8 cellular contexts compared by ENCODE assay signal in the genomic region with DNA sequence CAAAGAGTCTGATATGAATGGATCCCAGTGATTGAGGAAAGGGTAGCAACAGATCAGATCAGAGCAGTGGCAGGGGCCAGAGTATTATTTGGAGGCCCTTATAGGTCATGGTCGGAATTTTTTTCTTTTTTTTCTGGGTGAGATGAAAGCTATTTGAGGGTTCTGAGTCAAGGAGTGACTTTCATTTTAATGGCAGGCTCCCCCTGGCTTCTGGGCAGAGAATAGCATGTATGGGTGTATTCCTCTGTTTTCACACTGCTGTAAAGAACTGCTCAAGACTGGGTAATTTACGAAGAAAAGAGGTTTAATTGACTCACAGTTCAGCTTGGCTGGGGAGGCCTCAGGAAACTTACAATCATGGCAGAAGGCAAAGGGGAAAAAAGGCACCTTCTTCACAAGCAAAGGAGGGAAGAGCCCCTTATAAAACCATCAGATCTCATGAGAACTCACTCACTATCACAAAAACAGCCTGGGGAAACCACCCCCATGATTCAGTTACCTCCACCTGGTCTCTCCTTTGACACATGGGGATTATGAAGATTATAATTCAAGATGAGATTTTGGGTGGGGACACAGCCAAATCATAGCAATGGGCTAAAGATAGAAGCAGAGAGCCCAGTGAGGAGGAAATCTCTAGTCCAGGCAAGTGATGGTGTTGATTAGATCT. TPM values are rescaled to one million over a fixed set of nuclear protein-coding genes. Genes with fewer than 3 reads are reported as not detected.
A peak's percentile ranks its signal among the peaks of the same experiment; 100 is the strongest.
DNase-seq lines count a peak whose midpoint lies in the region; ATAC-seq and TF ChIP-seq lines count a peak whose summit lies in the region.

No MANE protein-coding gene starts in this region.

- DNase-seq in DMS53 (lab: John Stamatoyannopoulos, UW): peak; percentile 64
- DNase-seq in DMS53 treated with DMSO at 0.1 percent for 48 hours (lab: John Stamatoyannopoulos, UW; ENCODE audit: unreplicated experiment): no peak
- DNase-seq in NCI-H69 (lab: John Stamatoyannopoulos, UW): peak; percentile 21
- peak; percentile 69 for DNase-seq in activated naive CD4-positive, alpha-beta T cell treated with anti-CD3 and anti-CD28 coated beads, Interleukin-2, amount 10 ng/mL, durations not matched to agents 7 days and 5 days
- no peak for DNase-seq in kidney epithelial cell (ENCODE audit: low read depth)
- no peak for DNase-seq in thoracic aorta (ENCODE audit: low spot score)
- DNase-seq in cerebellar nuclear complex (lab: John Stamatoyannopoulos, UW): no peak

- H3K27me3 ChIP-seq in kidney epithelial cell (ENCODE audit: control insufficient read depth, insufficient read depth, low read length) (no peaks in the 10 kb centered on the region), thoracic aorta (replicated peaks; ENCODE audit: insufficient read depth) (no peaks in the 10 kb centered on the region)

- H3K4me1 ChIP-seq in thoracic aorta (ENCODE audit: control insufficient read depth in 1 of 2, low read depth in 2 of 2): no peaks in the 10 kb centered on the region

- H3K36me3 ChIP-seq in kidney epithelial cell (ENCODE audit: control insufficient read depth, insufficient read depth, low read length) (no peaks in the 10 kb centered on the region), thoracic aorta (no peaks in the 10 kb centered on the region)

- H3K27me3 Mint-ChIP-seq in activated naive CD4-positive, alpha-beta T cell treated with anti-CD3 and anti-CD28 coated beads, Interleukin-2, amount 10 ng/mL, durations not matched to agents 7 days and 5 days: no peaks in the 10 kb centered on the region

- H3K9me3 Mint-ChIP-seq in activated naive CD4-positive, alpha-beta T cell treated with anti-CD3 and anti-CD28 coated beads, Interleukin-2, amount 10 ng/mL, durations not matched to agents 7 days and 5 days: no peaks in the 10 kb centered on the region

- H3K36me3 Mint-ChIP-seq in activated naive CD4-positive, alpha-beta T cell treated with anti-CD3 and anti-CD28 coated beads, Interleukin-2, amount 10 ng/mL, durations not matched to agents 7 days and 5 days: peaks cover 39% of the 10 kb centered on the region

- H3K4me3 ChIP-seq in kidney epithelial cell (ENCODE audit: low read depth, low read length) (no peak overlapping the region), thoracic aorta (no peak overlapping the region)

- CTCF ChIA-PET in activated naive CD4-positive, alpha-beta T cell treated with anti-CD3 and anti-CD28 coated beads, Interleukin-2, amount 10 ng/mL, durations not matched to agents 7 days and 5 days (lab: Charles Lee): interaction anchor here (0.6 to 1.6 kb wide), 8 partner anchors 10 to 276 kb away, joined by 3 to 10 read pairs (median 3); no protein-coding TSS in a partner anchor

- peak overlapping the region; percentile 59 for H3K27ac Mint-ChIP-seq in activated naive CD4-positive, alpha-beta T cell treated with anti-CD3 and anti-CD28 coated beads, Interleukin-2, amount 10 ng/mL, durations not matched to agents 7 days and 5 days

- H3K27ac ChIP-seq in thoracic aorta: no peak overlapping the region

- TF ChIP-seq CTCF in kidney epithelial cell (IDR thresholded peaks at IDR 0.05; ENCODE audit: insufficient read depth, low read length, poor library complexity, severe bottlenecking): peak; percentile 61
- TF ChIP-seq CTCF in thoracic aorta (IDR thresholded peaks at IDR 0.05): peak; percentile 30

- ATAC-seq in thoracic aorta (ENCODE audit: insufficient number of reproducible peaks, low FRiP score, low read depth) (no peak), GM18909 (IDR thresholded peaks at IDR 0.05; ENCODE audit: poor library complexity, unreplicated experiment) (no peak)

- H3K4me3 Mint-ChIP-seq in activated naive CD4-positive, alpha-beta T cell treated with anti-CD3 and anti-CD28 coated beads, Interleukin-2, amount 10 ng/mL, durations not matched to agents 7 days and 5 days: no peak overlapping the region

- peaks cover 58% of the 10 kb centered on the region for H3K4me1 Mint-ChIP-seq in activated naive CD4-positive, alpha-beta T cell treated with anti-CD3 and anti-CD28 coated beads, Interleukin-2, amount 10 ng/mL, durations not matched to agents 7 days and 5 days

- peaks cover 1% of the 10 kb centered on the region for H3K9me3 ChIP-seq in thoracic aorta

RNA-seq across cellular contexts. Expression of a gene that starts 3.0 kb away (rescaled TPM):
- total RNA-seq in kidney epithelial cell (0.17 and 0.75 TPM in 2 replicates), thoracic aorta (1 to 10 TPM; 2.4 to 2.8 TPM)

RNA-seq across cellular contexts. Expression of a gene that starts 7.2 kb away (rescaled TPM):
- total RNA-seq in kidney epithelial cell (0.07 TPM in 1 of 2 replicates, not detected in the other), thoracic aorta (10 to 100 TPM; 29.8 to 33.0 TPM)

RNA-seq across cellular contexts. Expression of a gene that starts 34.2 kb away (rescaled TPM):
- total RNA-seq in kidney epithelial cell: 49.7 and 52.6 TPM in 2 replicates
- total RNA-seq in thoracic aorta: 10 to 100 TPM; 26.4 to 41.3 TPM

RNA-seq across cellular contexts. Expression of a gene that starts 35.7 kb away (rescaled TPM):
- total RNA-seq in kidney epithelial cell (0.58 TPM in 1 of 2 replicates, not detected in the other), thoracic aorta (under 1 TPM in 1 of 2 donors, not detected in 1; 0.95 TPM)

Comparison
In these comparisons a context has a peak if more than half of its experiments do, and no peak if none do; other contexts are left out.
1. DNase-seq: peak in DMS53 (single experiment), NCI-H69 (single experiment) and activated naive CD4-positive, alpha-beta T cell treated with anti-CD3 and anti-CD28 coated beads, Interleukin-2, amount 10 ng/mL, durations not matched to agents 7 days and 5 days (single experiment); none in DMS53 treated with DMSO at 0.1 percent for 48 hours (single experiment), kidney epithelial cell (single experiment), thoracic aorta (single experiment) and cerebellar nuclear complex (0 of 2).
2. RNA of a gene that starts 7.2 kb away (total RNA-seq): 29.8 to 33.0 TPM in thoracic aorta; 0.07 TPM in kidney epithelial cell; every median in the first group is over 10 times any median in the second.